31 cellular contexts compared by ENCODE assay signal in the genomic region with DNA sequence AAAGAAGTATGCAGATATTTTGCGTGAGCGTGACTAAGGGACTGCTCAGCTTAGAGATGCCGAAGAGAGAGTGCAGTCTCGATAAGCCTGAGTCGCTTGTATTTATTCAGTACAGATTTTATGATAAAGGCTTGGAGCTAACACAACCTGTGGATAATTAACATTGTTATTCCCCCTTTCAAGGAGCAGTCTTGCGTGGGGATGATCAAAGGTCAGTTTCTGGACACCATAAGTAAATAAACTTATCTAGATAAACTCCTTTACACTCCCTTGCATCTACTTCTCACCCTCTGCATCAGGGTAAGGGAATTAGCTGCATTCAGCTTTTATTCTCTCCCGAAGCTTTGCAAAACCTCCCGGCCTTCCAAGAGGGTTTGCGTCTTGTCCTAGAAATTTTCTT.
"Had no signal": no experiment of that assay in that cellular context is flagged by ENCODE, and none has a peak within 500 bp of the region (broad histone marks: within the 10 kb centered on the region; RNA-seq: fewer than 3 reads in every experiment).

No MANE protein-coding gene starts in this region.

- FAIRE-seq: islet of Langerhans, TTC549 had no signal

- H3K27me3 ChIP-seq: adrenal gland, body of pancreas, cardiac muscle cell, gastroesophageal sphincter, heart right ventricle, upper lobe of left lung, vagina had no signal

- ATAC-seq: activated CD4-positive, CD25-positive, alpha-beta regulatory T cell treated with anti-CD3 and anti-CD28 coated beads, Interleukin-2, amount 50 U/mL, for 24 hours; body of pancreas; gastroesophageal sphincter; heart right ventricle; naive thymus-derived CD8-positive, alpha-beta T cell; right cardiac atrium; stimulated activated naive CD8-positive, alpha-beta T cell treated with anti-CD3 and anti-CD28 coated beads, Interleukin-15, Interleukin-2, amounts not matched to agents 100 U/mL and 50 U/mL, for 24 hours had no signal

- H3K4me3 ChIP-seq: adrenal gland, body of pancreas, cardiac muscle cell, coronary artery, dorsolateral prefrontal cortex, gastroesophageal sphincter, heart right ventricle, thoracic aorta, upper lobe of left lung, vagina had no signal

- DNase-seq: activated CD4-positive, alpha-beta T cell treated with anti-CD3 and anti-CD28 coated beads for 48 hours; activated CD4-positive, alpha-beta T cell treated with anti-CD3 and anti-CD28 coated beads, Interleukin-2, amount 50 U/mL, for 48 hours; activated CD8-positive, alpha-beta memory T cell treated with anti-CD3 and anti-CD28 coated beads for 24 hours; activated effector memory CD4-positive, alpha-beta T cell treated with Interleukin-2 at 50 U/mL for 16 hours; activated naive CD4-positive, alpha-beta T cell treated with anti-CD3 and anti-CD28 coated beads for 36 hours; activated naive CD8-positive, alpha-beta T cell treated with anti-CD3 and anti-CD28 coated beads for 36 hours; adrenal gland; aorta; body of pancreas; cerebellar nuclear complex; dorsolateral prefrontal cortex; effector memory CD4-positive, alpha-beta T cell; erythroblast; heart right ventricle; naive thymus-derived CD8-positive, alpha-beta T cell; occipital lobe; right cardiac atrium; stimulated activated CD4-positive, alpha-beta T cell treated with anti-CD3 and anti-CD28 coated beads, Interleukin-2, amount 100 ng/mL, for 48 hours; stimulated activated naive CD8-positive, alpha-beta T cell treated with anti-CD3 and anti-CD28 coated beads, Interleukin-15, Interleukin-2, amounts not matched to agents 100 U/mL and 50 U/mL, for 24 hours; SW 1271; T-helper 9 cell; upper lobe of left lung had no signal

- H3K9me3 ChIP-seq: adrenal gland, body of pancreas, gastroesophageal sphincter, thoracic aorta, upper lobe of left lung, vagina had no signal

- H3K36me3 ChIP-seq: adrenal gland, cardiac muscle cell, gastroesophageal sphincter, heart right ventricle, thoracic aorta, upper lobe of left lung, vagina had no signal

- H3K4me1 ChIP-seq: adrenal gland, body of pancreas, gastroesophageal sphincter, heart right ventricle, upper lobe of left lung, vagina had no signal

- H3K27ac ChIP-seq: adrenal gland, body of pancreas, cardiac muscle cell, coronary artery, dorsolateral prefrontal cortex, gastroesophageal sphincter, heart right ventricle, thoracic aorta, upper lobe of left lung, vagina, VCaP had no signal
